11 cellular contexts compared by ENCODE assay signal in genomic region chr19:16908759-16909158, GRCh38. TPM values are rescaled to one million over a fixed set of nuclear protein-coding genes. Genes with fewer than 3 reads are reported as not detected.
"Had no signal": no experiment of that assay in that cellular context is flagged by ENCODE, and none has a peak within 500 bp of the region (broad histone marks: within the 10 kb centered on the region; RNA-seq: fewer than 3 reads in every experiment).

No MANE protein-coding gene starts in this region.

- DNase-seq: GM23248, GOT3, H7, HFFc6, KBM-7 had no signal

- ATAC-seq: HCT116, HepG2 had no signal

- H3K4me1 ChIP-seq: HAP-1 had no signal

- H3K4me3 ChIP-seq: GM23248, HAP-1 had no signal

- H3K4me1 Mint-ChIP-seq: IgD-negative memory B cell had no signal

- H2AFZ ChIP-seq: GM23248 had no signal

- H3K27ac ChIP-seq: GM23248, HL-60 had no signal

- H3K36me3 ChIP-seq: HAP-1 had no signal

- H3K36me3 Mint-ChIP-seq: IgD-negative memory B cell had no signal

- FAIRE-seq: HepG2 had no signal

- H3K9ac ChIP-seq: GM23248 had no signal

- H3K27ac Mint-ChIP-seq: HFFc6 had no signal

- H3K4me3 Mint-ChIP-seq: HFFc6, IgD-negative memory B cell had no signal

RNA-seq across cellular contexts. Expression of gene F2RL3, which starts 20.0 kb away (rescaled TPM):
- total RNA-seq: GM23248, H7, HepG2, HFFc6, HT1080 had no signal
- polyA plus RNA-seq: GM23248, HepG2 had no signal
